Comparison of ENCODE assay signal across 8 cellular contexts in the genomic region with DNA sequence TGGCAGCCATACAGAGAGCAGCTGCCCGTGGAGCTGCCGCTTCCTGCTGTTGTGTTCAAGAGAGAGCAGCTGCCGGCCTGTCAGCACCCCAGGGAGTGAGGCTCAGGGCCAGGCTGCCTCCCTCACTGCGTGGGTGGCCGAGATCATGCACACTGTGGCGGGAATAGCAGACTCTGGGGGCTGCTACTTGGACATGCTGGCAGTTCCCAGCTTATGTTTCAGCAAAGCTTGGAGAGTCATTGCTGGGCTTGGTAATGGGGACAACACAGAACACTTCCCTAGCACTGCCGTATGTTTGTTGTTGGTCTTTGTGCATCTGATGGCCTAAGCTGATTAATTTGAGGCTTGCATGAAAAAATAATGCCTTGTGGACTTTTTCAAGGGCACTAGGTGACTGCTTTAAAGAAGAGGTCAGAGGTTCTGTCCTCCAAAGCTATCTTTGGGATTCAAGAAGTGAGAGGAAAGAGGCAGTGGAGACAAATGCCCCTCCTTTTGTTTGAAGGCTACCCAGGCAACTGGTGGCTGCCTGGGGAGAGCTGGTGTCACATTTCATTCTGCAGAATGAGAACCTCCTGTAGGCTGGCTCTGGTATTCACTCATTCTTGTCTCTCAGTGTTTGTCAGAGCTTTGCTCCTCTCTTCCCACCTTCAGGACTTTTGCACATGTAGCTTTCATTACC. TPM values are rescaled to one million over a fixed set of nuclear protein-coding genes. Genes with fewer than 3 reads are reported as not detected.
A peak's percentile ranks its signal among the peaks of the same experiment; 100 is the strongest.
DNase-seq lines count a peak whose midpoint lies in the region; ATAC-seq and TF ChIP-seq lines count a peak whose summit lies in the region.

No MANE protein-coding gene starts in this region.

- no peaks in the 10 kb centered on the region for H3K9me3 ChIP-seq in lower lobe of right lung

- no peaks in the 10 kb centered on the region for H3K36me3 ChIP-seq in lower lobe of right lung

- no peaks in the 10 kb centered on the region for H3K27me3 ChIP-seq in lower lobe of right lung (ENCODE audit: low read depth)

- no peaks in the 10 kb centered on the region for H3K4me1 ChIP-seq in lower lobe of right lung

- ATAC-seq in lower lobe of right lung = peak; percentile 64 to 80
- no peak for ATAC-seq in GM21515 (IDR thresholded peaks at IDR 0.05; ENCODE audit: unreplicated experiment)
- no peak for ATAC-seq in HG03175 (IDR thresholded peaks at IDR 0.05; ENCODE audit: unreplicated experiment)
- ATAC-seq in GM19328 (IDR thresholded peaks at IDR 0.05; ENCODE audit: unreplicated experiment) = no peak
- no peak for ATAC-seq in HG03139 (IDR thresholded peaks at IDR 0.05; ENCODE audit: unreplicated experiment)

- intact Hi-C loops in lower lobe of right lung (cut with DNase I) = no loop called here

- H3K27ac ChIP-seq in lower lobe of right lung = no peak overlapping the region

- DNase-seq in GM04503 (ENCODE audit: low read depth) (peak; percentile 21), NCI-H2196 treated with DMSO at 0.1 percent for 48 hours (lab: John Stamatoyannopoulos, UW; ENCODE audit: unreplicated experiment) (peak; percentile 68), cerebellar cortex (ENCODE audit: low spot score) (peak; percentile 71), lower lobe of right lung (no peak)

- H3K4me3 ChIP-seq in lower lobe of right lung = no peak overlapping the region

- no peak for TF ChIP-seq CTCF in lower lobe of right lung (IDR thresholded peaks at IDR 0.05)

RNA-seq across cellular contexts. Expression of a gene that starts 18.8 kb away (rescaled TPM):
- total RNA-seq in lower lobe of right lung = 0.74 TPM

Comparison
In these comparisons a context has a peak if more than half of its experiments do, and no peak if none do; other contexts are left out.
1. ATAC-seq: peak in lower lobe of right lung (2 of 2); none in GM21515 (single experiment), HG03175 (single experiment), GM19328 (single experiment) and HG03139 (single experiment).